10 cellular contexts compared by ENCODE assay signal in the genomic region with DNA sequence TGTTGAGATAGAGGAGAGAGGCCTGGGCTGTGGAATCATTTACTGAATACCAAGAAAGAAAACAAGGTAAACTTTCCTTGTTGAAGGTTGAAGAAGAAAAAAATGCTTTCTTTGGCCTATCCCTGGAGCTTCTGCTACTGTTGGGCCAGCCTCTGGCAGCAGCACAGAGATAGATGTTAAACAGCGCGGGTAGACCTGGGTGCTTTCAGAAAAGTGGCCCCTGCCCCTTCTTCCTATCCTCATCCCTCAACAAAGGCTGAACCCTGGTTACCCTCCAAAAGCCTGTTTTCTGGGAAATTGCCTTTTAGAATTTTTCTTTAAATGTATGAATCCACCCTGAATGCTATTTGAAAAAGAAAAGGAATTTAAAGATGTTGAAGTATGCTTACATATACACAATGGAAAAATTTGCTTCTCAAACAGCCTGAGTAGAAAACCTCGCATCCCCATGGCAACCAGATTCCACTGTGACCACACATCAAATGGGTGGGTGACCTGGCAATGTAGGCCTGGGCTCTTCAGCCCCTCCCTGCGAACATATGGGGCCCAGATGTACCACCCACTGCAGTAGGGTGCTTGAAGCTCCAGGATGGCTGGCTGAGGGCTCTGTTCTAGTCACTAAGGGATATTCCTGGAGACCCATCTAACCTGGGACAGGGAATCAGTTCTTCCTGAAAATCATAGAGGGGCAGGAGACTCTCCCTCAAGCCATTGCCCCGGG. TPM values are rescaled to one million over a fixed set of nuclear protein-coding genes. Genes with fewer than 3 reads are reported as not detected.
A peak's percentile ranks its signal among the peaks of the same experiment; 100 is the strongest.
DNase-seq lines count a peak whose midpoint lies in the region; ATAC-seq, FAIRE-seq and TF ChIP-seq lines count a peak whose summit lies in the region.
"Had no signal": no experiment of that assay in that cellular context is flagged by ENCODE, and none has a peak within 500 bp of the region (broad histone marks: within the 10 kb centered on the region; RNA-seq: fewer than 3 reads in every experiment).

No MANE protein-coding gene starts in this region.

- H3K4me3 Mint-ChIP-seq in T-helper 1 cell treated with Interleukin-12 subunit alpha and Interleukin-12 subunit beta and Interleukin-4 antibody, amounts not matched to agents 30 μg/mL and 1 μg/mL, for 36 hours: no peak overlapping the region
- no peak overlapping the region for H3K4me3 Mint-ChIP-seq in T-helper 17 cell

- intact Hi-C loops in pancreas (cut with DNase I): no loop called here
- intact Hi-C loops in PC-3 (cut with micrococcal nuclease): no loop called here

- no peaks in the 10 kb centered on the region for H3K36me3 Mint-ChIP-seq in T-helper 1 cell treated with Interleukin-12 subunit alpha and Interleukin-12 subunit beta and Interleukin-4 antibody, amounts not matched to agents 30 μg/mL and 1 μg/mL, for 36 hours (ENCODE audit: low read depth)
- no peaks in the 10 kb centered on the region for H3K36me3 Mint-ChIP-seq in T-helper 17 cell (ENCODE audit: low read depth)

- TF ChIP-seq CTCF in foreskin fibroblast (IDR thresholded peaks at IDR 0.05; ENCODE audit: low read depth, low read length): no peak
- TF ChIP-seq CTCF in pancreas (IDR thresholded peaks at IDR 0.05): no peak
- TF ChIP-seq CTCF in PC-3 (conservative IDR thresholded peaks at IDR 0.05; ENCODE audit: low read depth, low read length): no peak

- H3K4me2 ChIP-seq in PC-3 (ENCODE audit: low read length): no peak overlapping the region

- H4K20me1 ChIP-seq in PC-3 (ENCODE audit: low read length): no peaks in the 10 kb centered on the region

- DNase-seq in T-helper 1 cell (no peak), T-helper 17 cell (no peak), foreskin fibroblast (peak; percentile 99 to 100), pancreas (no peak), SKM-1 (lab: John Stamatoyannopoulos, UW; ENCODE audit: unreplicated experiment) (no peak), PC-3 (no peak)
- peak; percentile 45 for DNase-seq in stimulated activated CD8-positive, alpha-beta memory T cell treated with anti-CD3 and anti-CD28 coated beads, Interleukin-4, amount 100 ng/mL, for 48 hours
- DNase-seq: left ventricle myocardium superior, NCI-H2081 had no signal

- no TSS peak for BruUV-seq in PC-3 (replicated peaks; lab: Mats Ljungman, UMichigan)

- H3K9me2 ChIP-seq in PC-3 (replicated peaks; ENCODE audit: low read length): no peaks in the 10 kb centered on the region

- no peak overlapping the region for H2AFZ ChIP-seq in PC-3 (ENCODE audit: low read length)

- H3K9me3 Mint-ChIP-seq in T-helper 1 cell treated with Interleukin-12 subunit alpha and Interleukin-12 subunit beta and Interleukin-4 antibody, amounts not matched to agents 30 μg/mL and 1 μg/mL, for 36 hours: no peaks in the 10 kb centered on the region

- peaks cover 7% of the 10 kb centered on the region for H3K27me3 Mint-ChIP-seq in T-helper 1 cell treated with Interleukin-12 subunit alpha and Interleukin-12 subunit beta and Interleukin-4 antibody, amounts not matched to agents 30 μg/mL and 1 μg/mL, for 36 hours (ENCODE audit: low read depth)
- H3K27me3 Mint-ChIP-seq in T-helper 17 cell: peaks cover 5% of the 10 kb centered on the region

- peak overlapping the region; percentile 86 for H3K27ac Mint-ChIP-seq in T-helper 1 cell treated with Interleukin-12 subunit alpha and Interleukin-12 subunit beta and Interleukin-4 antibody, amounts not matched to agents 30 μg/mL and 1 μg/mL, for 36 hours
- H3K27ac Mint-ChIP-seq in T-helper 17 cell: peak overlapping the region; percentile 86

- no peak overlapping the region for H3K9ac ChIP-seq in PC-3 (ENCODE audit: low read length)

- ATAC-seq in T-helper 17 cell: peak; percentile 40
- ATAC-seq in pancreas: no peak
- no peak for ATAC-seq in PC-3
- ATAC-seq: left ventricle myocardium superior had no signal

- H3K36me3 ChIP-seq in pancreas (no peaks in the 10 kb centered on the region), PC-3 (ENCODE audit: low read depth, low read length) (no peaks in the 10 kb centered on the region)

- H3K27ac ChIP-seq in pancreas (no peak overlapping the region), PC-3 (ENCODE audit: low read length) (no peak overlapping the region)

- WGBS in pancreas, 2 donors: 85 to 86% methylated on average over 5 of the region's 5 CpGs

- POLR2A ChIA-PET in PC-3 (lab: Charles Lee; ENCODE audit: unreplicated experiment): no interaction called here

- no peaks in the 10 kb centered on the region for H3K79me2 ChIP-seq in PC-3 (ENCODE audit: low read length)

- H3K27me3 ChIP-seq in pancreas: no peaks in the 10 kb centered on the region
- no peaks in the 10 kb centered on the region for H3K27me3 ChIP-seq in PC-3 (ENCODE audit: low read length)

- peaks cover 12% of the 10 kb centered on the region for H3K4me1 Mint-ChIP-seq in T-helper 1 cell treated with Interleukin-12 subunit alpha and Interleukin-12 subunit beta and Interleukin-4 antibody, amounts not matched to agents 30 μg/mL and 1 μg/mL, for 36 hours (ENCODE audit: low read depth)
- H3K4me1 Mint-ChIP-seq in T-helper 17 cell: peaks cover 6% of the 10 kb centered on the region

- no peaks in the 10 kb centered on the region for H3F3A ChIP-seq in PC-3 (ENCODE audit: low read length, unreplicated experiment)

- CTCF ChIA-PET in PC-3 (lab: Charles Lee): no interaction called here

- peaks cover 0 to 4% (median 0%) of the 10 kb centered on the region in 3 donors for H3K4me1 ChIP-seq in pancreas
- H3K4me1 ChIP-seq in PC-3 (ENCODE audit: insufficient read depth, low read length): no peaks in the 10 kb centered on the region

- H3K9me3 ChIP-seq in T-helper 17 cell (ENCODE audit: control insufficient read depth, low read length, poor library complexity, severe bottlenecking) (no peaks in the 10 kb centered on the region), pancreas (no peaks in the 10 kb centered on the region), PC-3 (ENCODE audit: low read length) (no peaks in the 10 kb centered on the region)

- no peak overlapping the region for H3K4me3 ChIP-seq in foreskin fibroblast (ENCODE audit: low read depth in 1 of 2, low read length in 2 of 2)
- no peak overlapping the region for H3K4me3 ChIP-seq in pancreas
- no peak overlapping the region for H3K4me3 ChIP-seq in PC-3 (ENCODE audit: low read length)

- FAIRE-seq in pancreas (lab: Jason Lieb, UNC): no peak

RNA-seq across cellular contexts. Expression of a gene that starts 23.4 kb away (rescaled TPM):
- total RNA-seq in T-helper 17 cell (under 1 TPM; 0.63 to 0.94 TPM), pancreas (under 1 TPM in 2 of 6 donors, not detected in 4; 0.12 to 0.14 TPM), PC-3 (2014; rRNA removed) (0.23 and 1.8 TPM in 2 replicates)
- under 1 TPM in 1 of 2 donors, not detected in 1; 0.14 TPM for polyA plus RNA-seq in pancreas
- total RNA-seq: left ventricle myocardium superior had no signal

Comparison
In these comparisons a context has a peak if more than half of its experiments do, and no peak if none do; other contexts are left out.
1. DNase-seq: peak in foreskin fibroblast (2 of 2) and stimulated activated CD8-positive, alpha-beta memory T cell treated with anti-CD3 and anti-CD28 coated beads, Interleukin-4, amount 100 ng/mL, for 48 hours (single experiment); none in T-helper 1 cell (0 of 5), T-helper 17 cell (0 of 3), pancreas (0 of 6), SKM-1 (single experiment) and PC-3 (single experiment).